Comparison of ENCODE assay signal across 8 cellular contexts in genomic region chr10:119165171-119166110, GRCh38. TPM values are rescaled to one million over a fixed set of nuclear protein-coding genes. Genes with fewer than 3 reads are reported as not detected.
A peak's percentile ranks its signal among the peaks of the same experiment; 100 is the strongest.
DNase-seq lines count a peak whose midpoint lies in the region; ATAC-seq and TF ChIP-seq lines count a peak whose summit lies in the region.

TSS of gene SFXN4 (minus strand) at chr10:119165714. CDS start at chr10:119165647, 67 bp downstream.

- CTCF ChIA-PET in PC-3 (lab: Charles Lee): no interaction called here

- H3K27ac Mint-ChIP-seq in naive B cell: peak within 1 kb of the TSS; percentile 53 to 98 (median 88)
- H3K27ac Mint-ChIP-seq in stimulated activated memory B cell treated with anti-CD40 and anti-IgM and Interleukin-4, amounts not matched to agents 10 μg/mL and 1 μg/mL and 100 μg/mL, for 72 hours: peak within 1 kb of the TSS; percentile 97

- H3K36me3 ChIP-seq in PC-3 (ENCODE audit: low read depth, low read length) (peaks cover 14% of the 10 kb centered on the region), esophagus muscularis mucosa (peaks cover 26 to 38% (median 30%) of the 10 kb centered on the region in 4 donors)

- H3K79me2 ChIP-seq in PC-3 (ENCODE audit: low read length): peaks cover 13% of the 10 kb centered on the region

- H3K27me3 Mint-ChIP-seq in naive B cell: no peaks in the 10 kb centered on the region
- H3K27me3 Mint-ChIP-seq in stimulated activated memory B cell treated with anti-CD40 and anti-IgM and Interleukin-4, amounts not matched to agents 10 μg/mL and 1 μg/mL and 100 μg/mL, for 72 hours: no peaks in the 10 kb centered on the region

- 4% methylated on average over 36 of the region's 90 CpGs for WGBS in esophagus muscularis mucosa

- H3K4me2 ChIP-seq in PC-3 (ENCODE audit: low read length): peak within 1 kb of the TSS; percentile 99

- no TSS peak for BruUV-seq in PC-3 (replicated peaks; lab: Mats Ljungman, UMichigan)

- H3K4me3 ChIP-seq in PC-3 (ENCODE audit: low read length): peak within 1 kb of the TSS; percentile 88
- peak within 1 kb of the TSS; percentile 70 to 84 (median 78) for H3K4me3 ChIP-seq in esophagus muscularis mucosa

- peak within 1 kb of the TSS; percentile 85 to 96 (median 93) for H3K4me3 Mint-ChIP-seq in naive B cell
- peak within 1 kb of the TSS; percentile 93 for H3K4me3 Mint-ChIP-seq in stimulated activated memory B cell treated with anti-CD40 and anti-IgM and Interleukin-4, amounts not matched to agents 10 μg/mL and 1 μg/mL and 100 μg/mL, for 72 hours

- TF ChIP-seq CTCF in PC-3 (conservative IDR thresholded peaks at IDR 0.05; ENCODE audit: low read depth, low read length) (no peak), esophagus muscularis mucosa (IDR thresholded peaks at IDR 0.05) (peak in 2 of 3 experiments; percentile 9 to 12)

- peaks cover 6 to 17% of the 10 kb centered on the region in 2 donors for H3K36me3 Mint-ChIP-seq in naive B cell
- H3K36me3 Mint-ChIP-seq in stimulated activated memory B cell treated with anti-CD40 and anti-IgM and Interleukin-4, amounts not matched to agents 10 μg/mL and 1 μg/mL and 100 μg/mL, for 72 hours: peaks cover 53% of the 10 kb centered on the region

- peaks cover 10 to 20% (median 11%) of the 10 kb centered on the region in 3 donors for H3K4me1 Mint-ChIP-seq in naive B cell
- H3K4me1 Mint-ChIP-seq in stimulated activated memory B cell treated with anti-CD40 and anti-IgM and Interleukin-4, amounts not matched to agents 10 μg/mL and 1 μg/mL and 100 μg/mL, for 72 hours: peaks cover 37% of the 10 kb centered on the region

- no peaks in the 10 kb centered on the region for H3K9me2 ChIP-seq in PC-3 (replicated peaks; ENCODE audit: low read length)

- intact Hi-C loops in PC-3 (cut with micrococcal nuclease) (no loop called here), esophagus muscularis mucosa (cut with DNase I) (no loop called here)

- H3K9me3 ChIP-seq in PC-3 (ENCODE audit: low read length) (no peaks in the 10 kb centered on the region), esophagus muscularis mucosa (no peaks in the 10 kb centered on the region)

- ATAC-seq in GM19328 (IDR thresholded peaks at IDR 0.05; ENCODE audit: unreplicated experiment) (peak; percentile 92), HG03460 (IDR thresholded peaks at IDR 0.05; ENCODE audit: unreplicated experiment) (peak; percentile 91), PC-3 (peak; percentile 88), naive B cell (ENCODE audit: low read depth in 2 of 2) (peak; percentile 92 to 93)
- peak; percentile 97 for ATAC-seq in stimulated activated memory B cell treated with anti-CD40 and anti-IgM and Interleukin-4, amounts not matched to agents 10 μg/mL and 1 μg/mL and 100 μg/mL, for 72 hours

- H3K9ac ChIP-seq in PC-3 (ENCODE audit: low read length): peak within 1 kb of the TSS; percentile 95

- TF ChIP-seq POLR2A in esophagus muscularis mucosa (IDR thresholded peaks at IDR 0.05; ENCODE audit: low read depth): peak; percentile 70

- DNase-seq in CMK (ENCODE audit: low read depth) (peak; percentile 58), PC-3 (peak; percentile 56), esophagus muscularis mucosa (ENCODE audit: extremely low spot score) (peak; percentile 94), naive B cell (peak; percentile 80)
- DNase-seq in activated T-cell treated with anti-CD3 and anti-CD28 coated beads, Interleukin-2, amount 50 U/mL, for 1 hour: peak; percentile 85

- no peaks in the 10 kb centered on the region for H4K20me1 ChIP-seq in PC-3 (ENCODE audit: low read length)

- no peak for TF ChIP-seq EP300 in esophagus muscularis mucosa (IDR thresholded peaks at IDR 0.05)

- peak within 1 kb of the TSS; percentile 96 for H2AFZ ChIP-seq in PC-3 (ENCODE audit: low read length)

- no peaks in the 10 kb centered on the region for H3K9me3 Mint-ChIP-seq in naive B cell
- H3K9me3 Mint-ChIP-seq in stimulated activated memory B cell treated with anti-CD40 and anti-IgM and Interleukin-4, amounts not matched to agents 10 μg/mL and 1 μg/mL and 100 μg/mL, for 72 hours: no peaks in the 10 kb centered on the region

- H3K27ac ChIP-seq in PC-3 (ENCODE audit: low read length) (peak within 1 kb of the TSS; percentile 67), esophagus muscularis mucosa (replicated peaks in 1 of 4) (peak within 1 kb of the TSS; percentile 88 to 93 (median 92))

- POLR2A ChIA-PET in PC-3 (lab: Charles Lee; ENCODE audit: unreplicated experiment): no interaction called here

- H3F3A ChIP-seq in PC-3 (ENCODE audit: low read length, unreplicated experiment): peaks cover 5% of the 10 kb centered on the region

- H3K4me1 ChIP-seq in PC-3 (ENCODE audit: insufficient read depth, low read length) (peaks cover 14% of the 10 kb centered on the region), esophagus muscularis mucosa (peaks cover 12 to 36% (median 30%) of the 10 kb centered on the region in 4 donors)

- no peaks in the 10 kb centered on the region for H3K27me3 ChIP-seq in PC-3 (ENCODE audit: low read length)
- H3K27me3 ChIP-seq in esophagus muscularis mucosa: no peaks in the 10 kb centered on the region

RNA-seq across cellular contexts. Expression of gene SFXN4, which starts in this region (rescaled TPM):
- total RNA-seq in PC-3 (2014; rRNA removed): 23.6 and 32.8 TPM in 2 replicates
- 10 to 100 TPM; 14.1 to 39.9 (median 17.8) TPM for total RNA-seq in esophagus muscularis mucosa
- polyA plus RNA-seq in naive B cell (ENCODE audit: low read depth in 6 of 6): 10 to 100 TPM; 11.0 to 17.1 (median 13.9) TPM

Comparison
In these comparisons a context has a peak if more than half of its experiments do, and no peak if none do; other contexts are left out.
1. Peak in every context shown above with its lines: DNase-seq, ATAC-seq, H3K4me3 ChIP-seq and H3K27ac ChIP-seq.